ENCODE assay signal across 5 cellular contexts in genomic region chr11:21928834-21929233, GRCh38.
"Had no signal": no experiment of that assay in that cellular context is flagged by ENCODE, and none has a peak within 500 bp of the region (broad histone marks: within the 10 kb centered on the region; RNA-seq: fewer than 3 reads in every experiment).

No MANE protein-coding gene starts in this region.

- H3K27ac ChIP-seq: HL-60 had no signal

- DNase-seq: IMR-90, KBM-7 had no signal

- ATAC-seq: HepG2, K562 had no signal

- H3K4me3 ChIP-seq: K562 had no signal
